8 cellular contexts compared by ENCODE assay signal in genomic region chr12:98424726-98425401, GRCh38.
A peak's percentile ranks its signal among the peaks of the same experiment; 100 is the strongest.
DNase-seq lines count a peak whose midpoint lies in the region; ATAC-seq and FAIRE-seq lines count a peak whose summit lies in the region.

No MANE protein-coding gene starts in this region.

- H3K9ac ChIP-seq in Karpas-422 (ENCODE audit: low read length), result no peak overlapping the region
- no peak overlapping the region for H3K9ac ChIP-seq in trophoblast cell (ENCODE audit: low read length)

- H4K91ac ChIP-seq in trophoblast cell (ENCODE audit: low read depth, low read length), result no peak overlapping the region

- no peak overlapping the region for H3K23ac ChIP-seq in trophoblast cell (ENCODE audit: low read length)

- DNase-seq in ELF-1 (ENCODE audit: low read depth, low spot score) (peak; percentile 81), Karpas-422 (peak; percentile 78), RCC 7860 (ENCODE audit: low spot score) (peak; percentile 72), globus pallidus (ENCODE audit: low spot score) (peak; percentile 52), trophoblast cell (peak; percentile 87 to 94), NK-92 (lab: John Stamatoyannopoulos, UW; ENCODE audit: unreplicated experiment) (no peak)
- DNase-seq in activated gamma-delta T cell treated with anti-CD3 and anti-CD28 coated beads, Interleukin-2, amount 50 U/mL, for 16 hours (ENCODE audit: low read depth), result peak; percentile 20

- H4K20me1 ChIP-seq in Karpas-422 (ENCODE audit: insufficient read depth, low read depth, low read length), result no peaks in the 10 kb centered on the region

- no peaks in the 10 kb centered on the region for H3K9me2 ChIP-seq in Karpas-422 (replicated peaks; ENCODE audit: insufficient read depth, low read length)

- H4K12ac ChIP-seq in trophoblast cell (ENCODE audit: low read depth, low read length), result no peak overlapping the region

- peak; percentile 83 for FAIRE-seq in RCC 7860 (lab: Jason Lieb, UNC)

- no peaks in the 10 kb centered on the region for H3K4me1 ChIP-seq in Karpas-422 (ENCODE audit: low read length)
- peaks cover 0 to 5% of the 10 kb centered on the region in 2 experiments for H3K4me1 ChIP-seq in trophoblast cell (ENCODE audit: control insufficient read depth in 1 of 2, insufficient read depth in 2 of 2, low read length in 2 of 2)

- H2BK12ac ChIP-seq in trophoblast cell (ENCODE audit: low read length), result no peak overlapping the region

- no peak overlapping the region for H2AK5ac ChIP-seq in trophoblast cell (ENCODE audit: low read length)

- H3K27me3 ChIP-seq in Karpas-422 (ENCODE audit: low read length) (no peaks in the 10 kb centered on the region), trophoblast cell (ENCODE audit: insufficient read depth, low read length) (no peaks in the 10 kb centered on the region)

- no peaks in the 10 kb centered on the region for H3K9me3 ChIP-seq in Karpas-422 (ENCODE audit: low read length)
- H3K9me3 ChIP-seq in trophoblast cell (ENCODE audit: insufficient read depth, low read depth, low read length), result no peaks in the 10 kb centered on the region

- H2BK120ac ChIP-seq in trophoblast cell (ENCODE audit: insufficient read depth, low read length, poor library complexity), result no peak overlapping the region

- no peaks in the 10 kb centered on the region for H3K79me1 ChIP-seq in trophoblast cell (ENCODE audit: low read length)

- H3K14ac ChIP-seq in trophoblast cell (ENCODE audit: low read length), result no peak overlapping the region

- WGBS in trophoblast cell (ENCODE audit: extremely low coverage, insufficient coverage, insufficient read length), result no CpG with 5 or more reads among the region's 9 CpGs

- H3K36me3 ChIP-seq in Karpas-422 (ENCODE audit: insufficient read depth, low read length) (no peaks in the 10 kb centered on the region), trophoblast cell (ENCODE audit: control insufficient read depth in 1 of 2, insufficient read depth in 2 of 2, low read length in 2 of 2) (no peaks in the 10 kb centered on the region)

- no peak overlapping the region for H3K4me2 ChIP-seq in Karpas-422 (ENCODE audit: low read depth, low read length, poor library complexity, severe bottlenecking)
- H3K4me2 ChIP-seq in trophoblast cell (ENCODE audit: low read length), result peak overlapping the region; percentile 30

- H3K4me3 ChIP-seq in Karpas-422 (ENCODE audit: low read length) (no peak overlapping the region), trophoblast cell (ENCODE audit: low read depth, low read length) (no peak overlapping the region)

- no peak overlapping the region for H4K8ac ChIP-seq in trophoblast cell (ENCODE audit: low read depth, low read length)

- H2BK5ac ChIP-seq in trophoblast cell (ENCODE audit: low read depth, low read length, poor library complexity), result no peak overlapping the region

- H3K4ac ChIP-seq in trophoblast cell (ENCODE audit: low read depth, low read length), result no peak overlapping the region

- H3K79me2 ChIP-seq in Karpas-422 (ENCODE audit: low read length) (no peaks in the 10 kb centered on the region), trophoblast cell (ENCODE audit: control insufficient read depth, insufficient read depth, low read length, poor library complexity) (no peaks in the 10 kb centered on the region)

- ATAC-seq in GM21786 (IDR thresholded peaks at IDR 0.05; ENCODE audit: unreplicated experiment), result peak; percentile 83

- H3K18ac ChIP-seq in trophoblast cell (ENCODE audit: low read length), result no peak overlapping the region

- H2AFZ ChIP-seq in Karpas-422 (ENCODE audit: low read length), result no peak overlapping the region
- H2AFZ ChIP-seq in trophoblast cell (ENCODE audit: insufficient read depth, low read length, poor library complexity), result no peak overlapping the region

- no peak overlapping the region for H3K27ac ChIP-seq in Karpas-422 (ENCODE audit: low read length)
- H3K27ac ChIP-seq in trophoblast cell (ENCODE audit: low read depth, low read length), result no peak overlapping the region
